19 cellular contexts compared by ENCODE assay signal in the genomic region with DNA sequence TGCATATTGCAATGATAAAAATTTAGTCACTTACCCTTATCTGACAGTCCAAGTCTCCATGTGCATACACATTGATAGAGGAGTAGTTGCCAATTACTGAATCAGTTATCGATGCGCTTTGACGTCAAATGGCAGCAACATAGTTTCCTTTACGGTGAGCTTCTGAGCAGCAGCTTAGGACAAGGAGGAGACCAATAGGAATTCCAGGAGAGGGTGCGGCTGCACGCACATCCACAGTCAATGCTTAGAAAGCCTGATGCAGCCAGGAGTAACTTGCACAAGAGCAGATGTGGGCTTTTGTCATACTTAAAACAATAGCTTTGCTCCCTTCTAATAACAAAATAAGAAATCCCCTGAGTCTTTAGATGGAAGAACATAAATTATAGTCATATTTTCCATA.
DNase-seq lines count a peak whose midpoint lies in the region; ATAC-seq lines count a peak whose summit lies in the region.
"Had no signal": no experiment of that assay in that cellular context is flagged by ENCODE, and none has a peak within 500 bp of the region (broad histone marks: within the 10 kb centered on the region; RNA-seq: fewer than 3 reads in every experiment).

No MANE protein-coding gene starts in this region.

- H3K4me1 Mint-ChIP-seq in activated CD4-positive, alpha-beta T cell treated with anti-CD3 and anti-CD28 coated beads, Interleukin-2, amount 10 ng/mL, durations not matched to agents 24 days and 14 days = peaks cover 13% of the 10 kb centered on the region
- H3K4me1 Mint-ChIP-seq: activated naive CD8-positive, alpha-beta T cell treated with anti-CD3 and anti-CD28 coated beads for 36 hours; central memory CD8-positive, alpha-beta T cell had no signal

- H3K27ac Mint-ChIP-seq in activated CD4-positive, alpha-beta T cell treated with anti-CD3 and anti-CD28 coated beads, Interleukin-2, amount 10 ng/mL, durations not matched to agents 24 days and 14 days = no peak overlapping the region
- H3K27ac Mint-ChIP-seq: activated CD4-positive, alpha-beta memory T cell treated with anti-CD3 and anti-CD28 coated beads for 36 hours; activated naive CD8-positive, alpha-beta T cell treated with anti-CD3 and anti-CD28 coated beads for 36 hours; activated T-cell treated with anti-CD3 and anti-CD28 coated beads, Interleukin-2, amount 50 U/mL, for 72 hours had no signal

- DNase-seq in EL (peak; percentile 31), RPMI7951 (ENCODE audit: low read depth) (peak; percentile 36), fibroblast of gingiva (ENCODE audit: low read depth) (peak; percentile 96), sciatic nerve (ENCODE audit: low spot score) (no peak), NCI-H2227 (lab: John Stamatoyannopoulos, UW; ENCODE audit: unreplicated experiment) (no peak)
- no peak for DNase-seq in activated CD4-positive, alpha-beta T cell treated with anti-CD3 and anti-CD28 coated beads, Interleukin-2, amount 10 ng/mL, durations not matched to agents 24 days and 14 days
- DNase-seq: activated CD4-positive, alpha-beta memory T cell treated with anti-CD3 and anti-CD28 coated beads for 36 hours; activated naive CD8-positive, alpha-beta T cell treated with anti-CD3 and anti-CD28 coated beads for 36 hours; activated T-cell treated with anti-CD3 and anti-CD28 coated beads, Interleukin-2, amount 50 U/mL, for 72 hours; effector memory CD4-positive, alpha-beta T cell; H7; left lung; NCI-H1105 treated with DMSO at 0.1 percent for 48 hours; NCI-H2171; NCI-H774 had no signal

- no peaks in the 10 kb centered on the region for H3K9me3 Mint-ChIP-seq in activated CD4-positive, alpha-beta T cell treated with anti-CD3 and anti-CD28 coated beads, Interleukin-2, amount 10 ng/mL, durations not matched to agents 24 days and 14 days
- H3K9me3 Mint-ChIP-seq: activated CD4-positive, alpha-beta memory T cell treated with anti-CD3 and anti-CD28 coated beads for 36 hours; activated naive CD8-positive, alpha-beta T cell treated with anti-CD3 and anti-CD28 coated beads for 36 hours; activated T-cell treated with anti-CD3 and anti-CD28 coated beads, Interleukin-2, amount 50 U/mL, for 72 hours had no signal

- H3K27me3 Mint-ChIP-seq in activated CD4-positive, alpha-beta T cell treated with anti-CD3 and anti-CD28 coated beads, Interleukin-2, amount 10 ng/mL, durations not matched to agents 24 days and 14 days = no peaks in the 10 kb centered on the region
- H3K27me3 Mint-ChIP-seq: activated CD4-positive, alpha-beta memory T cell treated with anti-CD3 and anti-CD28 coated beads for 36 hours; central memory CD8-positive, alpha-beta T cell had no signal

- ATAC-seq in sciatic nerve = peak; percentile 48
- no peak for ATAC-seq in HG03159 (IDR thresholded peaks at IDR 0.05; ENCODE audit: unreplicated experiment)
- no peak for ATAC-seq in HG02642 (IDR thresholded peaks at IDR 0.05; ENCODE audit: poor library complexity, unreplicated experiment)
- ATAC-seq: Panc1 had no signal

- intact Hi-C loops in sciatic nerve (cut with DNase I) = no loop called here
- intact Hi-C loops in activated CD4-positive, alpha-beta T cell treated with anti-CD3 and anti-CD28 coated beads, Interleukin-2, amount 10 ng/mL, durations not matched to agents 24 days and 14 days (cut with micrococcal nuclease) = no loop called here

- no peak overlapping the region for H3K4me3 Mint-ChIP-seq in activated CD4-positive, alpha-beta T cell treated with anti-CD3 and anti-CD28 coated beads, Interleukin-2, amount 10 ng/mL, durations not matched to agents 24 days and 14 days
- H3K4me3 Mint-ChIP-seq: activated CD4-positive, alpha-beta memory T cell treated with anti-CD3 and anti-CD28 coated beads for 36 hours; activated naive CD8-positive, alpha-beta T cell treated with anti-CD3 and anti-CD28 coated beads for 36 hours; activated T-cell treated with anti-CD3 and anti-CD28 coated beads, Interleukin-2, amount 50 U/mL, for 72 hours; central memory CD8-positive, alpha-beta T cell had no signal

- H3K36me3 Mint-ChIP-seq in activated CD4-positive, alpha-beta T cell treated with anti-CD3 and anti-CD28 coated beads, Interleukin-2, amount 10 ng/mL, durations not matched to agents 24 days and 14 days (ENCODE audit: low read depth) = no peaks in the 10 kb centered on the region
- H3K36me3 Mint-ChIP-seq: activated CD4-positive, alpha-beta memory T cell treated with anti-CD3 and anti-CD28 coated beads for 36 hours; activated naive CD8-positive, alpha-beta T cell treated with anti-CD3 and anti-CD28 coated beads for 36 hours had no signal

Comparison
In these comparisons a context has a peak if more than half of its experiments do, and no peak if none do; other contexts are left out.
1. DNase-seq: peak in EL (single experiment), RPMI7951 (single experiment) and fibroblast of gingiva (single experiment); none in sciatic nerve (single experiment), activated CD4-positive, alpha-beta T cell treated with anti-CD3 and anti-CD28 coated beads, Interleukin-2, amount 10 ng/mL, durations not matched to agents 24 days and 14 days (single experiment) and NCI-H2227 (single experiment).